Comparison of ENCODE assay signal across 19 cellular contexts in the genomic region with DNA sequence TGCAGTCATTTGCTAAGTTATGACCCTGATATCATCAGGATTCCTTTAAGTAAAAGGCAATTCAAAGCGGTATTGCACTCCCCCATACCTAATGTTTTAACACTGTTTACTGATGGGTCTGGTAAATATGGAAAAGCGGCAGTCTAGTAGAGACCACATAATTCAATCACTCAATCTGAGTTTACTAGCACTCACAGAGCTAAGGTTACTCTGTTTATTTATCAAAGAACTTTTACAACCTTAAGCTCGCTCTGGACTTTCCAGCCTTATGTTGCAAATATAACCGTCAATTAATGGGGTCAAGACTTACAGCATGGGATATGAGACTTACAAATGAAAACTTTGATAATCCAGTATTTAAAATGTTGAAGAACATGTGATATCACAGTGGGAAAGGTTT.
"Had no signal": no experiment of that assay in that cellular context is flagged by ENCODE, and none has a peak within 500 bp of the region (broad histone marks: within the 10 kb centered on the region; RNA-seq: fewer than 3 reads in every experiment).

No MANE protein-coding gene starts in this region.

- ATAC-seq: activated T-helper 17 cell treated with anti-CD3 and anti-CD28 coated beads, Interleukin-2, amount 50 U/mL, for 72 hours; left ventricle myocardium superior; stimulated activated effector memory CD8-positive, alpha-beta T cell treated with anti-CD3 and anti-CD28 coated beads, Interleukin-12 subunit alpha, Interleukin-12 subunit beta, amount 100 ng/mL, for 72 hours; T-cell had no signal

- H3K27ac ChIP-seq: ascending aorta, spleen, thoracic aorta had no signal

- FAIRE-seq: bronchial epithelial cell, keratinocyte had no signal

- H3K4me3 ChIP-seq: ascending aorta, spleen, uterus had no signal

- H3K36me3 ChIP-seq: ascending aorta, spleen, thoracic aorta, uterus had no signal

- H3K4me1 ChIP-seq: ascending aorta, spleen, uterus had no signal

- H3K4me1 Mint-ChIP-seq: activated T-helper 17 cell treated with anti-CD3 and anti-CD28 coated beads, Interleukin-2, amount 50 U/mL, for 72 hours; memory B cell; stimulated activated effector memory CD8-positive, alpha-beta T cell treated with anti-CD3 and anti-CD28 coated beads, Interleukin-12 subunit alpha, Interleukin-12 subunit beta, amount 100 ng/mL, for 72 hours; T-cell had no signal

- H3K9me3 ChIP-seq: thoracic aorta, uterus had no signal

- H3K4me3 Mint-ChIP-seq: activated T-helper 17 cell treated with anti-CD3 and anti-CD28 coated beads, Interleukin-2, amount 50 U/mL, for 72 hours; endodermal cell; memory B cell; stimulated activated effector memory CD8-positive, alpha-beta T cell treated with anti-CD3 and anti-CD28 coated beads, Interleukin-12 subunit alpha, Interleukin-12 subunit beta, amount 100 ng/mL, for 72 hours; T-cell had no signal

- H3K27me3 Mint-ChIP-seq: activated T-helper 17 cell treated with anti-CD3 and anti-CD28 coated beads, Interleukin-2, amount 50 U/mL, for 72 hours; memory B cell; progenitor cell of endocrine pancreas had no signal

- DNase-seq: activated CD4-positive, alpha-beta T cell treated with anti-CD3 and anti-CD28 coated beads for 1 hour; activated CD4-positive, alpha-beta T cell treated with anti-CD3 and anti-CD28 coated beads, Interleukin-2, amount 50 U/mL, for 4 hours; activated naive CD4-positive, alpha-beta T cell treated with Interleukin-2 at 50 U/mL for 16 hours; activated T-cell treated with anti-CD3 and anti-CD28 coated beads for 4 hours; endodermal cell; erythroblast; left ventricle myocardium superior; spleen; T-cell; T1000; uterus had no signal

- H3K36me3 Mint-ChIP-seq: stimulated activated effector memory CD8-positive, alpha-beta T cell treated with anti-CD3 and anti-CD28 coated beads, Interleukin-12 subunit alpha, Interleukin-12 subunit beta, amount 100 ng/mL, for 72 hours had no signal

- H3K27ac Mint-ChIP-seq: activated T-helper 17 cell treated with anti-CD3 and anti-CD28 coated beads, Interleukin-2, amount 50 U/mL, for 72 hours; endodermal cell; memory B cell; stimulated activated effector memory CD8-positive, alpha-beta T cell treated with anti-CD3 and anti-CD28 coated beads, Interleukin-12 subunit alpha, Interleukin-12 subunit beta, amount 100 ng/mL, for 72 hours; T-cell had no signal

- H3K9me3 Mint-ChIP-seq: activated T-helper 17 cell treated with anti-CD3 and anti-CD28 coated beads, Interleukin-2, amount 50 U/mL, for 72 hours; stimulated activated effector memory CD8-positive, alpha-beta T cell treated with anti-CD3 and anti-CD28 coated beads, Interleukin-12 subunit alpha, Interleukin-12 subunit beta, amount 100 ng/mL, for 72 hours had no signal

- H3K27me3 ChIP-seq: ascending aorta, spleen had no signal
